Comparison of ENCODE assay signal across 17 cellular contexts in the genomic region with DNA sequence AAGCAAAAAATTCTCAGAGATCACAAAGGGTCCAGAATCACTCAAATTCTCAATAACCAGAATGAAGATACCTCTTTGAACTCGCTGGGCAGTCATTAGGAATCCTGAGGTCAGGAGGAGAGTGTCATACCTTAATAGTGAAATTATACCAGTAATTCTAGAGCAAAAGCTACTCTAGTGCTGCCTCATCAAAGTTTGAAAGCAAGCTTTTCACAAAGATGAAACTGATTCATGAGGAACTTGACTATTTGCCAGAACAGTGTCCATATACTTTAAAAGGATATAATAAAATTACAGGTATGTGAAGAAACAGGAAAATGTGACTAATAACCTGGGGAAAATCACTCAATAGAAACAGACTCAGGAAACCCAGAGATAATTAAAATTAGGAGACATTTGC. TPM values are rescaled to one million over a fixed set of nuclear protein-coding genes. Genes with fewer than 3 reads are reported as not detected.
DNase-seq lines count a peak whose midpoint lies in the region; ATAC-seq and TF ChIP-seq lines count a peak whose summit lies in the region.
"Had no signal": no experiment of that assay in that cellular context is flagged by ENCODE, and none has a peak within 500 bp of the region (broad histone marks: within the 10 kb centered on the region; RNA-seq: fewer than 3 reads in every experiment).

No MANE protein-coding gene starts in this region.

- H3K9me3 ChIP-seq in mammary epithelial cell (replicated peaks; ENCODE audit: insufficient read depth, low read length): no peaks in the 10 kb centered on the region
- no peaks in the 10 kb centered on the region for H3K9me3 ChIP-seq in breast epithelium
- no peaks in the 10 kb centered on the region for H3K9me3 ChIP-seq in H9 (ENCODE audit: control insufficient read depth, low read depth, low read length)
- H3K9me3 ChIP-seq: BLaER1, Caco-2 had no signal

- H3K4me2 ChIP-seq in mammary epithelial cell (ENCODE audit: insufficient read depth, low read depth, low read length): peak overlapping the region; percentile 51
- no peak overlapping the region for H3K4me2 ChIP-seq in H9 (ENCODE audit: insufficient read depth, insufficient read length, low read length)
- H3K4me2 ChIP-seq: BLaER1 had no signal

- in situ Hi-C loops in mammary epithelial cell (cut with MboI; ENCODE audit: low sequenced_read_pairs in 2 of 2): no loop called here

- no peak overlapping the region for H3K18ac ChIP-seq in H9 (ENCODE audit: insufficient read length, low read depth, low read length)

- no peak overlapping the region for H2BK12ac ChIP-seq in H9 (ENCODE audit: insufficient read length, low read depth, low read length)

- H4K91ac ChIP-seq in H9 (ENCODE audit: insufficient read length, low read depth, low read length): no peak overlapping the region

- no peak overlapping the region for H2BK15ac ChIP-seq in H9 (ENCODE audit: low read depth, low read length)

- DNase-seq in mammary epithelial cell (peak; percentile 74), breast epithelium (ENCODE audit: low spot score in 2 of 2) (no peak), renal cortical epithelial cell (ENCODE audit: low read depth) (peak; percentile 11), HPDE6-E6E7 (ENCODE audit: extremely low spot score) (no peak), H9 (no peak)
- DNase-seq in activated naive CD8-positive, alpha-beta T cell treated with anti-CD3 and anti-CD28 coated beads, Interleukin-2, amount 50 U/mL, for 24 hours: no peak
- DNase-seq: AML-193; Caco-2; CD8-positive, alpha-beta memory T cell; GF-D8; HCEC 1CT; HFFc6 had no signal

- H3K4ac ChIP-seq in H9 (ENCODE audit: low read depth, low read length): no peak overlapping the region

- H3K4me1 ChIP-seq in mammary epithelial cell (ENCODE audit: insufficient read depth, low read length) (peaks cover 16% of the 10 kb centered on the region), breast epithelium (no peaks in the 10 kb centered on the region), H9 (ENCODE audit: insufficient read depth, low read length) (no peaks in the 10 kb centered on the region)
- H3K4me1 ChIP-seq: BLaER1, Caco-2 had no signal

- no peak overlapping the region for H3K4me3 Mint-ChIP-seq in activated T-helper 17 cell treated with anti-CD3 and anti-CD28 coated beads, Interleukin-2, amount 50 U/mL, for 72 hours
- H3K4me3 Mint-ChIP-seq in H9: no peak overlapping the region
- no peak overlapping the region for H3K4me3 Mint-ChIP-seq in activated naive CD8-positive, alpha-beta T cell treated with anti-CD3 and anti-CD28 coated beads, Interleukin-2, amount 50 U/mL, for 24 hours
- H3K4me3 Mint-ChIP-seq: CD8-positive, alpha-beta memory T cell; HFFc6 had no signal

- H4K20me1 ChIP-seq in mammary epithelial cell (ENCODE audit: insufficient read depth, low read length): no peaks in the 10 kb centered on the region
- H4K20me1 ChIP-seq in H9 (ENCODE audit: control insufficient read depth, insufficient read depth, insufficient read length): no peaks in the 10 kb centered on the region
- H4K20me1 ChIP-seq: BLaER1 had no signal

- no peak overlapping the region for H2BK5ac ChIP-seq in H9 (ENCODE audit: insufficient read length, low read length)

- H3K9ac ChIP-seq in mammary epithelial cell (ENCODE audit: insufficient read depth, low read length) (no peak overlapping the region), H9 (ENCODE audit: extremely low read depth, insufficient read length, low read length) (no peak overlapping the region)
- H3K9ac ChIP-seq: BLaER1 had no signal

- peaks cover 6% of the 10 kb centered on the region for H3K36me3 Mint-ChIP-seq in activated T-helper 17 cell treated with anti-CD3 and anti-CD28 coated beads, Interleukin-2, amount 50 U/mL, for 72 hours (ENCODE audit: low read depth)
- no peaks in the 10 kb centered on the region for H3K36me3 Mint-ChIP-seq in H9 (ENCODE audit: insufficient read depth in 1 of 3, low read depth in 3 of 3)
- H3K36me3 Mint-ChIP-seq in activated naive CD8-positive, alpha-beta T cell treated with anti-CD3 and anti-CD28 coated beads, Interleukin-2, amount 50 U/mL, for 24 hours (ENCODE audit: low read depth): peaks cover 3% of the 10 kb centered on the region

- no peaks in the 10 kb centered on the region for H3K4me1 Mint-ChIP-seq in activated T-helper 17 cell treated with anti-CD3 and anti-CD28 coated beads, Interleukin-2, amount 50 U/mL, for 72 hours
- H3K4me1 Mint-ChIP-seq in H9: no peaks in the 10 kb centered on the region
- no peaks in the 10 kb centered on the region for H3K4me1 Mint-ChIP-seq in activated naive CD8-positive, alpha-beta T cell treated with anti-CD3 and anti-CD28 coated beads, Interleukin-2, amount 50 U/mL, for 24 hours
- H3K4me1 Mint-ChIP-seq: CD8-positive, alpha-beta memory T cell had no signal

- TF ChIP-seq CTCF in mammary epithelial cell (conservative IDR thresholded peaks at IDR 0.05 in 1 of 2, IDR thresholded peaks at IDR 0.05 in 1 of 2; ENCODE audit: extremely low read depth in 1 of 2, insufficient read depth in 1 of 2, low read depth in 1 of 2, low read length in 2 of 2): no peak
- TF ChIP-seq CTCF in breast epithelium (IDR thresholded peaks at IDR 0.05): no peak
- no peak for TF ChIP-seq CTCF in H9 (conservative IDR thresholded peaks at IDR 0.05)

- H3K23ac ChIP-seq in H9 (ENCODE audit: insufficient read length, low read depth, low read length): no peak overlapping the region

- no peak overlapping the region for H3T11ph ChIP-seq in H9 (ENCODE audit: low read length)

- H3K36me3 ChIP-seq in mammary epithelial cell (ENCODE audit: insufficient read depth, low read length) (no peaks in the 10 kb centered on the region), breast epithelium (no peaks in the 10 kb centered on the region)
- H3K36me3 ChIP-seq: BLaER1 had no signal

- H3K27ac ChIP-seq in mammary epithelial cell (ENCODE audit: insufficient read depth, low read depth, low read length) (no peak overlapping the region), breast epithelium (no peak overlapping the region), H9 (ENCODE audit: insufficient read length, low read depth, low read length) (no peak overlapping the region)
- H3K27ac ChIP-seq: 22Rv1, BLaER1, HL-60 had no signal

- H3K9me3 Mint-ChIP-seq in activated T-helper 17 cell treated with anti-CD3 and anti-CD28 coated beads, Interleukin-2, amount 50 U/mL, for 72 hours: no peaks in the 10 kb centered on the region
- H3K9me3 Mint-ChIP-seq in H9: no peaks in the 10 kb centered on the region
- H3K9me3 Mint-ChIP-seq in activated naive CD8-positive, alpha-beta T cell treated with anti-CD3 and anti-CD28 coated beads, Interleukin-2, amount 50 U/mL, for 24 hours: no peaks in the 10 kb centered on the region
- H3K9me3 Mint-ChIP-seq: CD8-positive, alpha-beta memory T cell; HFFc6 had no signal

- H3K27ac Mint-ChIP-seq in activated T-helper 17 cell treated with anti-CD3 and anti-CD28 coated beads, Interleukin-2, amount 50 U/mL, for 72 hours: peak overlapping the region; percentile 13
- H3K27ac Mint-ChIP-seq in H9: no peak overlapping the region
- no peak overlapping the region for H3K27ac Mint-ChIP-seq in activated naive CD8-positive, alpha-beta T cell treated with anti-CD3 and anti-CD28 coated beads, Interleukin-2, amount 50 U/mL, for 24 hours

- H4K5ac ChIP-seq in H9 (ENCODE audit: insufficient read length, low read depth, low read length): no peak overlapping the region

- WGBS in mammary epithelial cell (ENCODE audit: low coverage, missing lambda C conversion rate): 83% methylated on average over 1 of the region's 1 CpG
- no CpG with 5 or more reads among the region's 1 CpG for WGBS in H9 (ENCODE audit: extremely low coverage, insufficient read length, low lambda C conversion rate)

- no peaks in the 10 kb centered on the region for H3K27me3 Mint-ChIP-seq in activated T-helper 17 cell treated with anti-CD3 and anti-CD28 coated beads, Interleukin-2, amount 50 U/mL, for 72 hours
- no peaks in the 10 kb centered on the region; the same call in none of the 2 replicates for H3K27me3 Mint-ChIP-seq in H9 (ENCODE audit: low read depth)
- H3K27me3 Mint-ChIP-seq in activated naive CD8-positive, alpha-beta T cell treated with anti-CD3 and anti-CD28 coated beads, Interleukin-2, amount 50 U/mL, for 24 hours: no peaks in the 10 kb centered on the region
- H3K27me3 Mint-ChIP-seq: CD8-positive, alpha-beta memory T cell had no signal

- H2AK5ac ChIP-seq in H9 (ENCODE audit: insufficient read length, low read length): no peak overlapping the region

- H3K23me2 ChIP-seq in H9 (ENCODE audit: insufficient read length, low read depth, low read length, poor library complexity, severe bottlenecking): no peaks in the 10 kb centered on the region

- CTCF ChIA-PET in mammary epithelial cell (lab: Charles Lee; ENCODE audit: low non-redundant PET): no interaction called here

- no peak overlapping the region for H2BK120ac ChIP-seq in H9 (ENCODE audit: low read depth, low read length, poor library complexity, severe bottlenecking)

- H3K79me2 ChIP-seq in mammary epithelial cell (ENCODE audit: insufficient read depth, low read length) (no peaks in the 10 kb centered on the region), H9 (ENCODE audit: insufficient read depth, low read length) (no peaks in the 10 kb centered on the region)

- no peaks in the 10 kb centered on the region for H3K79me1 ChIP-seq in H9 (ENCODE audit: insufficient read depth, low read depth, low read length, poor library complexity, severe bottlenecking)

- no peak for TF ChIP-seq POLR2A in breast epithelium (IDR thresholded peaks at IDR 0.05)

- H2AFZ ChIP-seq in mammary epithelial cell (ENCODE audit: low read depth, low read length): no peak overlapping the region
- H2AFZ ChIP-seq in H9 (ENCODE audit: low read length): no peak overlapping the region

- no peak overlapping the region for H2BK20ac ChIP-seq in H9 (ENCODE audit: low read depth, low read length, poor library complexity, severe bottlenecking)

- H3K56ac ChIP-seq in H9 (ENCODE audit: insufficient read length, low read depth, low read length): no peak overlapping the region

- no peak overlapping the region for H3K14ac ChIP-seq in H9 (ENCODE audit: insufficient read depth, low read length)

- H3K4me3 ChIP-seq in mammary epithelial cell (replicated peaks in 1 of 3; ENCODE audit: insufficient read depth in 1 of 3, low read depth in 2 of 3, low read length in 3 of 3) (no peak overlapping the region), breast epithelium (no peak overlapping the region)
- H3K4me3 ChIP-seq: BLaER1 had no signal

- intact Hi-C loops in mammary epithelial cell (cut with micrococcal nuclease) (no loop called here), breast epithelium (cut with DNase I; ENCODE audit: low total_unique reads) (no loop called here)

- H4K8ac ChIP-seq in H9 (replicated peaks; ENCODE audit: insufficient read length, low read depth, low read length): no peak overlapping the region

- BruUV-seq in mammary epithelial cell (replicated peaks; lab: Mats Ljungman, UMichigan): no TSS peak

- no peak for ATAC-seq in activated T-helper 17 cell treated with anti-CD3 and anti-CD28 coated beads, Interleukin-2, amount 50 U/mL, for 72 hours (replicated peaks)
- ATAC-seq in esophagus mucosa: peak; percentile 59
- ATAC-seq in activated naive CD8-positive, alpha-beta T cell treated with anti-CD3 and anti-CD28 coated beads, Interleukin-2, amount 50 U/mL, for 24 hours: no peak

- H3K27me3 ChIP-seq in mammary epithelial cell (ENCODE audit: insufficient read depth, low read length): no peaks in the 10 kb centered on the region
- no peaks in the 10 kb centered on the region for H3K27me3 ChIP-seq in breast epithelium
- H3K27me3 ChIP-seq in H9 (ENCODE audit: insufficient read depth, low read length): no peaks in the 10 kb centered on the region
- H3K27me3 ChIP-seq: BLaER1 had no signal

- dilution Hi-C loops in mammary epithelial cell (cut with HindIII; ENCODE audit: low sequenced_read_pairs): no loop called here

RNA-seq across cellular contexts. Expression of a gene that starts 44.5 kb away (rescaled TPM):
- total RNA-seq in mammary epithelial cell (1 to 10 TPM in 1 of 2 donors, under 1 TPM in 1; 0.33 to 2.7 TPM), breast epithelium (1 to 10 TPM in 2 of 3 donors, under 1 TPM in 1; 0.96 to 5.6 (median 4.3) TPM), esophagus mucosa (1.4 TPM), renal cortical epithelial cell (0.55 and 2.4 TPM in 2 replicates), H9 (2021) (0.61 and 0.81 TPM in 2 replicates)
- 0.69 TPM for polyA plus RNA-seq in mammary epithelial cell
- polyA minus RNA-seq in mammary epithelial cell: 1.2 TPM
- 1 to 10 TPM; 1.6 to 2.6 TPM for total RNA-seq in activated T-helper 17 cell treated with anti-CD3 and anti-CD28 coated beads, Interleukin-2, amount 50 U/mL, for 72 hours

Comparison
In these comparisons a context has a peak if more than half of its experiments do, and no peak if none do; other contexts are left out.
1. DNase-seq: peak in mammary epithelial cell (single experiment) and renal cortical epithelial cell (single experiment); none in breast epithelium (0 of 2), HPDE6-E6E7 (single experiment), H9 (single experiment) and activated naive CD8-positive, alpha-beta T cell treated with anti-CD3 and anti-CD28 coated beads, Interleukin-2, amount 50 U/mL, for 24 hours (single experiment).